ENCODE assay signal across 12 cellular contexts in genomic region chr7:3272691-3273141, GRCh38. TPM values are rescaled to one million over a fixed set of nuclear protein-coding genes. Genes with fewer than 3 reads are reported as not detected.
DNase-seq lines count a peak whose midpoint lies in the region; ATAC-seq and TF ChIP-seq lines count a peak whose summit lies in the region.
"Had no signal": no experiment of that assay in that cellular context is flagged by ENCODE, and none has a peak within 500 bp of the region (broad histone marks: within the 10 kb centered on the region; RNA-seq: fewer than 3 reads in every experiment).

No MANE protein-coding gene starts in this region.

- H3K9me3 Mint-ChIP-seq in progenitor cell of endocrine pancreas (ENCODE audit: low read depth) = no peaks in the 10 kb centered on the region
- H3K9me3 Mint-ChIP-seq: T-helper 2 cell treated with Interferon-gamma antibody and Interleukin-4, amounts not matched to agents 5 μg/mL and 100 μg/mL, for 36 hours had no signal

- no peak overlapping the region for H3K4me3 Mint-ChIP-seq in progenitor cell of endocrine pancreas (ENCODE audit: low read depth)
- H3K4me3 Mint-ChIP-seq: activated T-cell treated with anti-CD3 and anti-CD28 coated beads, Interleukin-2, amount 50 U/mL, for 4 hours; T-helper 2 cell treated with Interferon-gamma antibody and Interleukin-4, amounts not matched to agents 5 μg/mL and 100 μg/mL, for 36 hours had no signal

- peak overlapping the region; percentile 29 for H3K27ac ChIP-seq in RWPE2 (ENCODE audit: poor library complexity, severe bottlenecking)
- H3K27ac ChIP-seq: heart right ventricle had no signal

- H3K27me3 ChIP-seq in RWPE2 (ENCODE audit: insufficient read depth, poor library complexity, severe bottlenecking) = no peaks in the 10 kb centered on the region

- peaks cover 12% of the 10 kb centered on the region for H3K27me3 Mint-ChIP-seq in progenitor cell of endocrine pancreas

- DNase-seq in A172 (ENCODE audit: low spot score) (peak; percentile 98), HT1080 (ENCODE audit: low read depth) (peak; percentile 82), RWPE2 (ENCODE audit: low spot score) (no peak), fibroblast of the aortic adventitia (ENCODE audit: low read depth) (peak; percentile 86), progenitor cell of endocrine pancreas (ENCODE audit: low spot score, unreplicated experiment) (no peak), NCI-H2081 treated with DMSO at 0.1 percent for 48 hours (lab: John Stamatoyannopoulos, UW) (no peak)
- DNase-seq: activated T-cell treated with anti-CD3 and anti-CD28 coated beads, Interleukin-2, amount 50 U/mL, for 4 hours; heart right ventricle; KG1 had no signal

- no peaks in the 10 kb centered on the region for H3K4me1 Mint-ChIP-seq in progenitor cell of endocrine pancreas (ENCODE audit: low read depth)

- peaks cover 16% of the 10 kb centered on the region for H3K4me1 ChIP-seq in RWPE2 (ENCODE audit: insufficient read depth, poor library complexity, severe bottlenecking)
- H3K4me1 ChIP-seq: heart right ventricle had no signal

- no peaks in the 10 kb centered on the region for H3K36me3 Mint-ChIP-seq in progenitor cell of endocrine pancreas (ENCODE audit: insufficient read depth)

- H3K36me3 ChIP-seq in RWPE2 (ENCODE audit: low read depth) = no peaks in the 10 kb centered on the region
- H3K36me3 ChIP-seq: heart right ventricle had no signal

- no peaks in the 10 kb centered on the region for H3K9me3 ChIP-seq in RWPE2 (ENCODE audit: severe bottlenecking)

- TF ChIP-seq CTCF in RWPE2 (IDR thresholded peaks at IDR 0.05; ENCODE audit: poor library complexity, severe bottlenecking) = no peak
- TF ChIP-seq CTCF in fibroblast of the aortic adventitia (IDR thresholded peaks at IDR 0.05; ENCODE audit: insufficient read depth, low read length) = no peak
- no peak for TF ChIP-seq CTCF in progenitor cell of endocrine pancreas (IDR thresholded peaks at IDR 0.05; ENCODE audit: unreplicated experiment)

- ATAC-seq in RWPE2 (ENCODE audit: low read depth) (peak; percentile 82), GM21529 (IDR thresholded peaks at IDR 0.05; ENCODE audit: unreplicated experiment) (no peak), HG03135 (IDR thresholded peaks at IDR 0.05; ENCODE audit: unreplicated experiment) (no peak)
- ATAC-seq: activated T-cell treated with anti-CD3 and anti-CD28 coated beads, Interleukin-2, amount 50 U/mL, for 4 hours had no signal

- H3K27ac Mint-ChIP-seq in progenitor cell of endocrine pancreas = no peak overlapping the region
- H3K27ac Mint-ChIP-seq: T-helper 2 cell treated with Interferon-gamma antibody and Interleukin-4, amounts not matched to agents 5 μg/mL and 100 μg/mL, for 36 hours had no signal

- H3K4me3 ChIP-seq in RWPE2 (ENCODE audit: severe bottlenecking) (no peak overlapping the region), fibroblast of the aortic adventitia (ENCODE audit: low read depth, low read length) (no peak overlapping the region)
- H3K4me3 ChIP-seq: heart right ventricle had no signal

RNA-seq across cellular contexts. Expression of gene SDK1, which starts 28.3 kb away (rescaled TPM):
- total RNA-seq in A172 (2014; rRNA removed; shearing (Covaris generic)) = 1.8 and 2.5 TPM in 2 replicates
- 1.2 and 1.6 TPM in 2 replicates for total RNA-seq in HT1080 (2014; rRNA removed; shearing (Covaris generic))
- 0.60 and 1.2 TPM in 2 replicates for polyA plus RNA-seq in HT1080 (2015; cell fraction: cytosol; rRNA removed)
- polyA plus RNA-seq in HT1080 (2015; cell fraction: nucleus; rRNA removed) = 1.6 and 2.1 TPM in 2 replicates
- total RNA-seq in fibroblast of the aortic adventitia (ENCODE audit: low replicate concordance) (0.27 TPM in 1 of 2 replicates, not detected in the other), progenitor cell of endocrine pancreas (37.6 and 39.6 TPM in 2 replicates)

Comparison
In these comparisons a context has a peak if more than half of its experiments do, and no peak if none do; other contexts are left out.
1. DNase-seq: peak in A172 (single experiment), HT1080 (single experiment) and fibroblast of the aortic adventitia (single experiment); none in RWPE2 (single experiment), progenitor cell of endocrine pancreas (single experiment) and NCI-H2081 treated with DMSO at 0.1 percent for 48 hours (single experiment).
2. RNA of gene SDK1, which starts 28.3 kb away (total RNA-seq): 37.6 to 39.6 TPM in progenitor cell of endocrine pancreas; 1.8 to 2.5 TPM in A172, 1.2 to 1.6 TPM in HT1080 and 0.27 TPM in fibroblast of the aortic adventitia; every median in the first group is over 10 times any median in the second.